17 cellular contexts compared by ENCODE assay signal in genomic region chr2:98703738-98704137, GRCh38. TPM values are rescaled to one million over a fixed set of nuclear protein-coding genes. Genes with fewer than 3 reads are reported as not detected.
A peak's percentile ranks its signal among the peaks of the same experiment; 100 is the strongest.
DNase-seq lines count a peak whose midpoint lies in the region; ATAC-seq and TF ChIP-seq lines count a peak whose summit lies in the region.
"Had no signal": no experiment of that assay in that cellular context is flagged by ENCODE, and none has a peak within 500 bp of the region (broad histone marks: within the 10 kb centered on the region; RNA-seq: fewer than 3 reads in every experiment).

No MANE protein-coding gene starts in this region.

- H3K4me1 ChIP-seq in body of pancreas (peaks cover 96% of the 10 kb centered on the region), uterus (peaks cover 0 to 3% of the 10 kb centered on the region in 2 donors)

- H3K27ac Mint-ChIP-seq in stimulated activated naive CD8-positive, alpha-beta T cell treated with anti-CD3 and anti-CD28 coated beads, Interleukin-15, Interleukin-2, amounts not matched to agents 100 ng/mL and 50 ng/mL, for 24 hours, result peak overlapping the region; percentile 43
- peak overlapping the region; percentile 86 for H3K27ac Mint-ChIP-seq in mesothelial cell of epicardium

- peaks cover 2% of the 10 kb centered on the region for H3K36me3 Mint-ChIP-seq in stimulated activated naive CD8-positive, alpha-beta T cell treated with anti-CD3 and anti-CD28 coated beads, Interleukin-15, Interleukin-2, amounts not matched to agents 100 ng/mL and 50 ng/mL, for 24 hours (ENCODE audit: low read depth)
- no peaks in the 10 kb centered on the region for H3K36me3 Mint-ChIP-seq in mesothelial cell of epicardium

- H3K9me3 Mint-ChIP-seq in stimulated activated naive CD8-positive, alpha-beta T cell treated with anti-CD3 and anti-CD28 coated beads, Interleukin-15, Interleukin-2, amounts not matched to agents 100 ng/mL and 50 ng/mL, for 24 hours, result no peaks in the 10 kb centered on the region
- no peaks in the 10 kb centered on the region for H3K9me3 Mint-ChIP-seq in mesothelial cell of epicardium

- H3K27me3 Mint-ChIP-seq in stimulated activated naive CD8-positive, alpha-beta T cell treated with anti-CD3 and anti-CD28 coated beads, Interleukin-15, Interleukin-2, amounts not matched to agents 100 ng/mL and 50 ng/mL, for 24 hours, result no peaks in the 10 kb centered on the region
- H3K27me3 Mint-ChIP-seq in mesothelial cell of epicardium (ENCODE audit: low read depth), result peaks cover 2% of the 10 kb centered on the region

- no peak overlapping the region for H3K4me3 ChIP-seq in body of pancreas
- H3K4me3 ChIP-seq in uterus, result no peak overlapping the region
- H3K4me3 ChIP-seq: ascending aorta, spleen had no signal

- H3K9me3 ChIP-seq in body of pancreas, result no peaks in the 10 kb centered on the region
- no peaks in the 10 kb centered on the region for H3K9me3 ChIP-seq in uterus
- H3K9me3 ChIP-seq: ascending aorta, spleen had no signal

- H3K36me3 ChIP-seq in body of pancreas (replicated peaks in 1 of 2; ENCODE audit: insufficient read depth in 1 of 2, low read depth in 2 of 2) (no peaks in the 10 kb centered on the region), uterus (no peaks in the 10 kb centered on the region)
- H3K36me3 ChIP-seq: ascending aorta had no signal

- TF ChIP-seq POLR2A in body of pancreas (IDR thresholded peaks at IDR 0.05) (no peak), uterus (IDR thresholded peaks at IDR 0.05) (no peak)

- H3K4me1 Mint-ChIP-seq in stimulated activated naive CD8-positive, alpha-beta T cell treated with anti-CD3 and anti-CD28 coated beads, Interleukin-15, Interleukin-2, amounts not matched to agents 100 ng/mL and 50 ng/mL, for 24 hours (ENCODE audit: low read depth), result peaks cover 72% of the 10 kb centered on the region
- peaks cover 12% of the 10 kb centered on the region for H3K4me1 Mint-ChIP-seq in mesothelial cell of epicardium

- TF ChIP-seq CTCF in body of pancreas (IDR thresholded peaks at IDR 0.05) (no peak), mesothelial cell of epicardium (IDR thresholded peaks at IDR 0.05; ENCODE audit: unreplicated experiment) (no peak), uterus (IDR thresholded peaks at IDR 0.05) (no peak)

- WGBS in body of pancreas, 2 donors, result 62 to 68% methylated on average over 5 of the region's 5 CpGs

- H3K27me3 ChIP-seq in body of pancreas, result no peaks in the 10 kb centered on the region
- no peaks in the 10 kb centered on the region for H3K27me3 ChIP-seq in uterus
- H3K27me3 ChIP-seq: ascending aorta, dorsolateral prefrontal cortex, spleen had no signal

- peak overlapping the region; percentile 17 for H3K4me3 Mint-ChIP-seq in stimulated activated naive CD8-positive, alpha-beta T cell treated with anti-CD3 and anti-CD28 coated beads, Interleukin-15, Interleukin-2, amounts not matched to agents 100 ng/mL and 50 ng/mL, for 24 hours
- H3K4me3 Mint-ChIP-seq in mesothelial cell of epicardium, result no peak overlapping the region

- intact Hi-C loops in body of pancreas (cut with DNase I) (no loop called here), uterus (cut with DNase I; ENCODE audit: low total_unique reads) (no loop called here)

- no peak for ATAC-seq in stimulated activated naive CD8-positive, alpha-beta T cell treated with anti-CD3 and anti-CD28 coated beads, Interleukin-15, Interleukin-2, amounts not matched to agents 100 U/mL and 50 U/mL, for 24 hours
- ATAC-seq in body of pancreas, result no peak
- ATAC-seq: SK-N-SH treated with all-trans-retinoic acid at 6 μM for 48 hours had no signal

- peak overlapping the region; percentile 13 to 89 (median 82) for H3K27ac ChIP-seq in body of pancreas
- peak overlapping the region; percentile 64 to 66 for H3K27ac ChIP-seq in uterus

- DNase-seq in stimulated activated naive CD8-positive, alpha-beta T cell treated with anti-CD3 and anti-CD28 coated beads, Interleukin-15, Interleukin-2, amounts not matched to agents 100 U/mL and 50 U/mL, for 24 hours, result no peak
- DNase-seq in body of pancreas (no peak), mesothelial cell of epicardium (ENCODE audit: low spot score in 2 of 2, unreplicated experiment in 2 of 2) (no peak), uterus (no peak), NCI-H1436 treated with DMSO at 0.1 percent for 48 hours (lab: John Stamatoyannopoulos, UW) (no peak), medulla oblongata (ENCODE audit: extremely low spot score) (no peak), hippocampal formation (lab: John Stamatoyannopoulos, UW) (no peak)
- DNase-seq: dorsolateral prefrontal cortex, KG1, mammary epithelial cell, NCI-H1417 treated with DMSO at 0.1 percent for 48 hours, NCI-H446, spleen, substantia nigra had no signal

RNA-seq across cellular contexts. Expression of gene MGAT4A, which starts 27.2 kb away (rescaled TPM):
- total RNA-seq in body of pancreas, result 10 to 100 TPM; 40.5 to 72.4 TPM
- 15.0 to 16.7 TPM (median 16.7 TPM) in 3 replicates for total RNA-seq in mesothelial cell of epicardium
- total RNA-seq in uterus, result 100 to 1,000 TPM in 1 of 4 donors, 10 to 100 TPM in 3; 25.9 to 107 (median 52.9) TPM
